ENCODE assay signal across 11 cellular contexts in genomic region chr20:51712501-51713212, GRCh38. TPM values are rescaled to one million over a fixed set of nuclear protein-coding genes. Genes with fewer than 3 reads are reported as not detected.
A peak's percentile ranks its signal among the peaks of the same experiment; 100 is the strongest.
DNase-seq lines count a peak whose midpoint lies in the region; ATAC-seq, FAIRE-seq and TF ChIP-seq lines count a peak whose summit lies in the region.
"Had no signal": no experiment of that assay in that cellular context is flagged by ENCODE, and none has a peak within 500 bp of the region (broad histone marks: within the 10 kb centered on the region; RNA-seq: fewer than 3 reads in every experiment).

No MANE protein-coding gene starts in this region.

- H3K79me2 ChIP-seq in HepG2 (ENCODE audit: insufficient read depth, low read length), result no peaks in the 10 kb centered on the region

- TF ChIP-seq RAD21 in A549 (conservative IDR thresholded peaks at IDR 0.05 in 1 of 2, IDR thresholded peaks at IDR 0.05 in 1 of 2) (peak; percentile 59 to 69), HepG2 (CRISPR knock-in tag; IDR thresholded peaks at IDR 0.05) (peak; percentile 41)

- H3K27ac ChIP-seq in A549, result peak overlapping the region in 1 of 2 experiments; percentile 45; a peak in 2 of 6 replicates
- H3K27ac ChIP-seq in body of pancreas, result peak overlapping the region in 3 of 4 donors; percentile 29 to 63 (median 38)
- no peak overlapping the region for H3K27ac ChIP-seq in HepG2 (ENCODE audit: extremely low read length, insufficient read depth, low read length)
- H3K27ac ChIP-seq in coronary artery, result no peak overlapping the region

- H4K20me1 ChIP-seq in HepG2 (ENCODE audit: insufficient read depth, low read length), result no peaks in the 10 kb centered on the region

- no peak overlapping the region for H2AFZ ChIP-seq in HepG2 (ENCODE audit: low read length)

- TF ChIP-seq EP300 in A549 (IDR thresholded peaks at IDR 0.05), result no peak
- 0 out of 4 replicates have a peak, but pooled peaks of 1 of the 2 experiments have one; percentile 27 for TF ChIP-seq EP300 in HepG2 (IDR thresholded peaks at IDR 0.05; ENCODE audit: low read depth in 2 of 2, low read length in 2 of 2)
- TF ChIP-seq EP300 in HepG2 (CRISPR knock-in tag; IDR thresholded peaks at IDR 0.05; ENCODE audit: borderline replicate concordance), result no peak

- in situ Hi-C loops in HepG2 (cut with HindIII; ENCODE audit: extremely low pct_ligation_motif_present, low pct_unique_long_range_greater_than_20kb), result no loop called here

- H3K9me3 ChIP-seq in A549 (no peaks in the 10 kb centered on the region), body of pancreas (no peaks in the 10 kb centered on the region), HepG2 (ENCODE audit: low read length) (no peaks in the 10 kb centered on the region)

- intact Hi-C loops in body of pancreas (cut with DNase I), result no loop called here
- intact Hi-C loops in HepG2 (cut with micrococcal nuclease; ENCODE audit: unreplicated experiment), result no loop called here

- H3K27me3 ChIP-seq in body of pancreas, result no peaks in the 10 kb centered on the region
- no peaks in the 10 kb centered on the region for H3K27me3 ChIP-seq in HepG2 (ENCODE audit: control insufficient read depth in 1 of 2, insufficient read depth in 2 of 2, low read length in 2 of 2)

- H3K4me2 ChIP-seq in A549 (no peak overlapping the region), HepG2 (ENCODE audit: low read depth, low read length) (no peak overlapping the region)

- no peaks in the 10 kb centered on the region for H3K4me1 ChIP-seq in A549
- no peaks in the 10 kb centered on the region for H3K4me1 ChIP-seq in body of pancreas
- peaks cover 55% of the 10 kb centered on the region for H3K4me1 ChIP-seq in HepG2 (ENCODE audit: insufficient read depth, low read length)

- CTCF ChIA-PET in A549 (lab: Yijun Ruan, JAX), result interaction anchor here (0.6 to 1.5 kb wide), 7 partner anchors 9 to 256 kb away, joined by 3 to 7 read pairs (median 3); no protein-coding TSS in a partner anchor
- CTCF ChIA-PET in HepG2 (lab: Yijun Ruan, JAX; ENCODE audit: low intra/inter-chr PET ratio, low total read pairs), result interaction anchor here (1.2 kb wide), 1 partner anchor 254 kb away, joined by 3 read pairs; no protein-coding TSS in a partner anchor

- no peak overlapping the region for H3K4me3 ChIP-seq in A549
- no peak overlapping the region for H3K4me3 ChIP-seq in body of pancreas
- H3K4me3 ChIP-seq in HepG2 (replicated peaks in 1 of 3; ENCODE audit: insufficient read depth in 1 of 3, low read depth in 2 of 3, low read length in 3 of 3), result no peak overlapping the region
- H3K4me3 ChIP-seq in coronary artery, result no peak overlapping the region

- no peak overlapping the region for H3K9ac ChIP-seq in HepG2 (ENCODE audit: insufficient read depth, low read depth, low read length)

- H3K36me3 ChIP-seq in body of pancreas (replicated peaks in 1 of 2; ENCODE audit: insufficient read depth in 1 of 2, low read depth in 2 of 2) (no peaks in the 10 kb centered on the region), HepG2 (replicated peaks in 1 of 2; ENCODE audit: control insufficient read depth in 1 of 2, insufficient read depth in 2 of 2, low read length in 2 of 2) (no peaks in the 10 kb centered on the region; a peak in 1 of 5 replicates)

- no peak for FAIRE-seq in A549 (lab: Jason Lieb, UNC)
- peak; percentile 4 for FAIRE-seq in HepG2 (lab: Jason Lieb, UNC)

- TF ChIP-seq CTCF in A549 (IDR thresholded peaks at IDR 0.05) (peak; percentile 50), body of pancreas (IDR thresholded peaks at IDR 0.05) (peak in 6 of 7 experiments; percentile 12 to 45 (median 36)), HepG2 (CRISPR knock-in tag; IDR thresholded peaks at IDR 0.05) (peak; percentile 43), coronary artery (IDR thresholded peaks at IDR 0.05) (no peak)

- 46% methylated on average over 14 of the region's 24 CpGs for WGBS in A549 (ENCODE audit: missing lambda C conversion rate)
- WGBS in body of pancreas, 2 donors, result 76 to 78% methylated on average over 21 to 23 of the region's 24 CpGs
- WGBS in HepG2 (ENCODE audit: low lambda C conversion rate), result 73% methylated on average over 24 of the region's 24 CpGs

- POLR2A ChIA-PET in A549 (lab: Yijun Ruan, JAX), result no interaction called here
- POLR2A ChIA-PET in HepG2 (lab: Yijun Ruan, JAX), result no interaction called here

- DNase-seq in A549 (ENCODE audit: low read depth in 1 of 2, low spot score in 1 of 2), result peak; percentile 49 to 66
- DNase-seq in HK-2 (ENCODE audit: unreplicated experiment), result peak; percentile 9
- peak in 3 of 4 donors; percentile 29 to 39 (median 39) for DNase-seq in body of pancreas
- peak; percentile 55 for DNase-seq in HepG2 (ENCODE audit: low spot score)
- DNase-seq in NCI-H2171 treated with DMSO at 0.1 percent for 48 hours (lab: John Stamatoyannopoulos, UW), result no peak
- DNase-seq in globus pallidus (ENCODE audit: low spot score), result no peak
- no peak for DNase-seq in coronary artery (ENCODE audit: low spot score)
- DNase-seq in DMS79 treated with DMSO at 0.1 percent for 48 hours (lab: John Stamatoyannopoulos, UW), result no peak
- DNase-seq: CD8-positive, alpha-beta memory T cell; NCI-H1417 treated with DMSO at 0.1 percent for 48 hours had no signal

- TF ChIP-seq POLR2A in A549 (IDR thresholded peaks at IDR 0.05; ENCODE audit: low read length) (no peak), body of pancreas (IDR thresholded peaks at IDR 0.05) (no peak), HepG2 (IDR thresholded peaks at IDR 0.05; ENCODE audit: insufficient read depth in 1 of 2, low read depth in 2 of 2, low read length in 2 of 2) (no peak)

- ATAC-seq in A549, result peak; percentile 85 to 88; a peak in 5 of 6 replicates
- ATAC-seq in body of pancreas, result peak; percentile 27
- ATAC-seq in HepG2, result peak; percentile 78
- ATAC-seq: activated CD4-positive, CD25-positive, alpha-beta regulatory T cell treated with anti-CD3 and anti-CD28 coated beads, Interleukin-2, amount 50 U/mL, for 24 hours had no signal

- BruUV-seq in HepG2 (replicated peaks; lab: Mats Ljungman, UMichigan), result no TSS peak

TF ChIP-seq in A549, 52 proteins besides CTCF, POLR2A, EP300 and RAD21:
- TF ChIP-seq SMC3 (IDR thresholded peaks at IDR 0.05), result peak; percentile 52
- no peak for TF ChIP-seq HOXB5 (CRISPR knock-in tag; IDR thresholded peaks at IDR 0.05)
- no peak for TF ChIP-seq FOSL2 (IDR thresholded peaks at IDR 0.05)
- TF ChIP-seq FOSL2 (CRISPR knock-in tag; IDR thresholded peaks at IDR 0.05), result no peak
- TF ChIP-seq KDM1A (IDR thresholded peaks at IDR 0.05; ENCODE audit: low read depth), result peak; percentile 13; the same call in 1 of the 2 replicates

TF ChIP-seq in HepG2, 621 proteins besides CTCF, POLR2A, EP300 and RAD21 (continues in another document):
- TF ChIP-seq TEAD3 (CRISPR knock-in tag; optimal IDR thresholded peaks at IDR 0.05; ENCODE audit: borderline replicate concordance), result peak; percentile 35
- TF ChIP-seq ETV5 (CRISPR knock-in tag; IDR thresholded peaks at IDR 0.05; ENCODE audit: borderline replicate concordance), result no peak
- TF ChIP-seq KLF9 (CRISPR knock-in tag; IDR thresholded peaks at IDR 0.05; ENCODE audit: low read depth), result no peak
- no peak for TF ChIP-seq MED1 (CRISPR knock-in tag; IDR thresholded peaks at IDR 0.05)
- peak; percentile 28; the same call in 1 of the 2 replicates for TF ChIP-seq ZNF333 (CRISPR knock-in tag; IDR thresholded peaks at IDR 0.05; ENCODE audit: borderline replicate concordance)
- no peak for TF ChIP-seq SP140L (CRISPR knock-in tag; IDR thresholded peaks at IDR 0.05; ENCODE audit: borderline replicate concordance)
- TF ChIP-seq ZMYM4 (CRISPR knock-in tag; IDR thresholded peaks at IDR 0.05), result peak; percentile 53; the same call in 1 of the 2 replicates
- no peak for TF ChIP-seq TMF1 (CRISPR knock-in tag; IDR thresholded peaks at IDR 0.05; ENCODE audit: low read depth)
- no peak for TF ChIP-seq E2F5 (CRISPR knock-in tag; conservative IDR thresholded peaks at IDR 0.05)
- no peak for TF ChIP-seq CCDC6 (CRISPR knock-in tag; IDR thresholded peaks at IDR 0.05)
- no peak for TF ChIP-seq ZNF879 (CRISPR knock-in tag; IDR thresholded peaks at IDR 0.05)

RNA-seq across cellular contexts. Expression of gene ATP9A, which starts 55.5 kb away (rescaled TPM):
- polyA plus RNA-seq in A549 (2011; rRNA removed) (23.3 and 23.6 TPM in 2 replicates), A549 (2017; fragmentation: RNase III; extraction: RNeasy Plus Mini Kit Qiagen cat#74134 plus additional on column Dnase treatment) (8.5 to 10.2 TPM (median 9.9 TPM) in 3 replicates), HepG2 (2011; rRNA removed) (18.5 and 19.2 TPM in 2 replicates)
- polyA plus RNA-seq in A549 (2012; cell fraction: cytosol; rRNA removed), result 5.5 and 7.0 TPM in 2 replicates
- polyA plus RNA-seq in A549 (2012; cell fraction: nucleus; rRNA removed), result 7.2 and 9.0 TPM in 2 replicates
- polyA minus RNA-seq in A549 (2011; rRNA and poly(A)+ RNA removed), result 61.2 and 62.6 TPM in 2 replicates
- total RNA-seq in body of pancreas (10 to 100 TPM; 16.8 to 24.6 TPM), HepG2 (2016; rRNA removed; fragmentation: Illumina TruSeq; extraction: Trizol) (11.0 and 11.8 TPM in 2 replicates)
- total RNA-seq in HepG2 (2016; cell fraction: cytosol; rRNA removed; fragmentation: Illumina TruSeq; extraction: Trizol; ENCODE audit: low read depth), result 2.4 and 3.0 TPM in 2 replicates
- 10.1 and 11.8 TPM in 2 replicates for total RNA-seq in HepG2 (2016; cell fraction: insoluble cytoplasmic fraction; rRNA removed; fragmentation: Illumina TruSeq; extraction: Trizol)
- 5.1 and 5.8 TPM in 2 replicates for total RNA-seq in HepG2 (2016; cell fraction: membrane; rRNA removed; fragmentation: Illumina TruSeq; extraction: Trizol)
- total RNA-seq in HepG2 (2016; cell fraction: nucleus; rRNA removed; fragmentation: Illumina TruSeq; extraction: Trizol), result 13.2 and 14.5 TPM in 2 replicates
- polyA plus RNA-seq in HepG2 (2011; cell fraction: cytosol; rRNA removed), result 13.2 and 14.1 TPM in 2 replicates
- polyA plus RNA-seq in HepG2 (2011; cell fraction: nucleus; rRNA removed), result 31.8 and 35.3 TPM in 2 replicates
- 23.4 and 25.1 TPM in 2 replicates for polyA plus RNA-seq in HepG2 (2012)
- polyA plus RNA-seq in HepG2 (2016; cell fraction: cytosol; fragmentation: Illumina TruSeq; extraction: Trizol; ENCODE audit: low read depth), result 0.52 and 0.55 TPM in 2 replicates
- polyA plus RNA-seq in HepG2 (2016; cell fraction: insoluble cytoplasmic fraction; fragmentation: Illumina TruSeq; extraction: Trizol; ENCODE audit: low read depth), result 6.8 and 7.8 TPM in 2 replicates
- 2.0 and 2.2 TPM in 2 replicates for polyA plus RNA-seq in HepG2 (2016; cell fraction: membrane; fragmentation: Illumina TruSeq; extraction: Trizol; ENCODE audit: low read depth)
- 14.8 and 15.7 TPM in 2 replicates for polyA plus RNA-seq in HepG2 (2016; cell fraction: nucleus; fragmentation: Illumina TruSeq; extraction: Trizol; ENCODE audit: insufficient read depth, low read depth)
- polyA minus RNA-seq in HepG2 (2011; rRNA and poly(A)+ RNA removed; ENCODE audit: low replicate concordance), result 30.7 and 75.7 TPM in 2 replicates
- 25.1 and 28.6 TPM in 2 replicates for polyA minus RNA-seq in HepG2 (2011; cell fraction: cytosol; rRNA and poly(A)+ RNA removed)
- polyA minus RNA-seq in HepG2 (2011; cell fraction: nucleus; rRNA and poly(A)+ RNA removed), result 37.2 and 39.9 TPM in 2 replicates

Comparison
In these comparisons a context has a peak if more than half of its experiments do, and no peak if none do; other contexts are left out.
1. ATAC-seq: peak in every context shown above with its lines; median percentile 86 in A549; 78 in HepG2; 27 in body of pancreas.
2. DNase-seq: peak in A549 (2 of 2), HK-2 (single experiment), body of pancreas (3 of 4) and HepG2 (single experiment); none in NCI-H2171 treated with DMSO at 0.1 percent for 48 hours (single experiment), globus pallidus (single experiment), coronary artery (single experiment) and DMS79 treated with DMSO at 0.1 percent for 48 hours (single experiment).
3. H3K27ac ChIP-seq: peak in body of pancreas (3 of 4); none in HepG2 (single experiment) and coronary artery (0 of 2).
4. Of the 38 proteins assayed by ChIP-seq in both HepG2 and A549: peak only in HepG2: BHLHE40 and FOSL2; only in A549: KDM1A; in both: CTCF, RAD21 and SMC3; in neither: 31; mixed calls (peak in some experiments, not most) for 1.